ENCODE assay signal across 19 cellular contexts in genomic region chrX:9853307-9853706, GRCh38.
"Had no signal": no experiment of that assay in that cellular context is flagged by ENCODE, and none has a peak within 500 bp of the region (broad histone marks: within the 10 kb centered on the region; RNA-seq: fewer than 3 reads in every experiment).

No MANE protein-coding gene starts in this region.

- H3K27me3 ChIP-seq: esophagus muscularis mucosa, gastroesophageal sphincter, right atrium auricular region, testis, tibial nerve had no signal

- H3K4me1 ChIP-seq: breast epithelium, esophagus muscularis mucosa, gastroesophageal sphincter, right atrium auricular region, testis, tibial nerve had no signal

- H3K4me3 ChIP-seq: breast epithelium, coronary artery, esophagus muscularis mucosa, gastroesophageal sphincter, right atrium auricular region, testis, tibial nerve had no signal

- H3K27ac Mint-ChIP-seq: immature natural killer cell; naive thymus-derived CD4-positive, alpha-beta T cell; stimulated activated effector memory CD8-positive, alpha-beta T cell treated with anti-CD3 and anti-CD28 coated beads, Interleukin-12 subunit alpha, Interleukin-12 subunit beta, amount 100 ng/mL, for 72 hours had no signal

- DNase-seq: central memory CD4-positive, alpha-beta T cell; effector CD8-positive, alpha-beta T cell; glutamatergic neuron; immature natural killer cell; naive thymus-derived CD4-positive, alpha-beta T cell; small intestine; stimulated activated CD4-positive, alpha-beta T cell treated with anti-CD3 and anti-CD28 coated beads, Interleukin-12 subunit alpha, Interleukin-12 subunit beta, amount 100 ng/mL, for 4 hours; stimulated activated CD8-positive, alpha-beta memory T cell treated with anti-CD3 and anti-CD28 coated beads, Interleukin-4, amount 100 ng/mL, for 48 hours; stimulated activated naive CD8-positive, alpha-beta T cell treated with anti-CD3 and anti-CD28 coated beads, Interleukin-15, Interleukin-2, amounts not matched to agents 100 U/mL and 50 U/mL, for 24 hours; testis had no signal

- H3K36me3 Mint-ChIP-seq: immature natural killer cell; naive thymus-derived CD4-positive, alpha-beta T cell; stimulated activated effector memory CD8-positive, alpha-beta T cell treated with anti-CD3 and anti-CD28 coated beads, Interleukin-12 subunit alpha, Interleukin-12 subunit beta, amount 100 ng/mL, for 72 hours had no signal

- ATAC-seq: gastroesophageal sphincter; left lobe of liver; naive thymus-derived CD4-positive, alpha-beta T cell; stimulated activated effector memory CD8-positive, alpha-beta T cell treated with anti-CD3 and anti-CD28 coated beads, Interleukin-12 subunit alpha, Interleukin-12 subunit beta, amount 100 ng/mL, for 72 hours; stimulated activated naive CD8-positive, alpha-beta T cell treated with anti-CD3 and anti-CD28 coated beads, Interleukin-15, Interleukin-2, amounts not matched to agents 100 U/mL and 50 U/mL, for 24 hours had no signal

- H3K4me3 Mint-ChIP-seq: immature natural killer cell; naive thymus-derived CD4-positive, alpha-beta T cell; stimulated activated effector memory CD8-positive, alpha-beta T cell treated with anti-CD3 and anti-CD28 coated beads, Interleukin-12 subunit alpha, Interleukin-12 subunit beta, amount 100 ng/mL, for 72 hours had no signal

- H3K36me3 ChIP-seq: breast epithelium, esophagus muscularis mucosa, gastroesophageal sphincter, neutrophil, right atrium auricular region, tibial nerve had no signal

- H3K27ac ChIP-seq: breast epithelium, coronary artery, esophagus muscularis mucosa, gastroesophageal sphincter, neutrophil, right atrium auricular region, testis, tibial nerve had no signal

- H3K4me1 Mint-ChIP-seq: immature natural killer cell; naive thymus-derived CD4-positive, alpha-beta T cell; stimulated activated effector memory CD8-positive, alpha-beta T cell treated with anti-CD3 and anti-CD28 coated beads, Interleukin-12 subunit alpha, Interleukin-12 subunit beta, amount 100 ng/mL, for 72 hours had no signal

- FAIRE-seq: small intestine had no signal

- H3K9me3 ChIP-seq: breast epithelium, esophagus muscularis mucosa, gastroesophageal sphincter, neutrophil, right atrium auricular region, testis, tibial nerve had no signal

- H3K9me3 Mint-ChIP-seq: immature natural killer cell; stimulated activated effector memory CD8-positive, alpha-beta T cell treated with anti-CD3 and anti-CD28 coated beads, Interleukin-12 subunit alpha, Interleukin-12 subunit beta, amount 100 ng/mL, for 72 hours had no signal
